ENCODE assay signal across 25 cellular contexts in the genomic region with DNA sequence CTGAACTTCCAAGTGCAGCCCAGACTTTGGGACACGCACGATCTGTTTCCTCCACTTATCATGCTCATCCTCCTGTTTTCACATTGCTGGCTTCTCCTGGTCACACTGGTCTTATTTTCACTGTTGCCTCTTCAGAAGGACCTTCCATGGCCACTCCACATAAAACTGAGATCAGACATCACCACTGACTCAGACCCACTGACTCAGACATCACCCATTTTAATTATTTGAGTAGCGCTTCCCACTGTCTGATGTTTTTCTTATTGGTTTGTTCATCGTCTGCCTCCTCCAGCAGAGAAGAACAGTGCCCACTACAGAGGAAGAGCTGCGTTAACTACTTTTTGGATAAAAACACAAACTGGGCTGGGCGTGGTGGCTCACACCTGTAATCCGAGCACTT.
A peak's percentile ranks its signal among the peaks of the same experiment; 100 is the strongest.
DNase-seq lines count a peak whose midpoint lies in the region; ATAC-seq, FAIRE-seq and TF ChIP-seq lines count a peak whose summit lies in the region.
"Had no signal": no experiment of that assay in that cellular context is flagged by ENCODE, and none has a peak within 500 bp of the region (broad histone marks: within the 10 kb centered on the region; RNA-seq: fewer than 3 reads in every experiment).

No MANE protein-coding gene starts in this region.

- H3K9me3 ChIP-seq in PC-3 (ENCODE audit: low read length) (no peaks in the 10 kb centered on the region), osteoblast (ENCODE audit: low read depth, low read length) (no peaks in the 10 kb centered on the region)
- H3K9me3 ChIP-seq: heart left ventricle, mucosa of descending colon, ovary, tibial nerve had no signal

- H3K36me3 ChIP-seq in PC-3 (ENCODE audit: low read depth, low read length) (0 out of 2 replicates have a peak, but pooled peaks cover 4% of the 10 kb centered on the region), bronchial epithelial cell (ENCODE audit: control insufficient read depth, insufficient read depth, low read length) (no peaks in the 10 kb centered on the region), osteoblast (ENCODE audit: insufficient read depth, low read length) (no peaks in the 10 kb centered on the region)
- H3K36me3 ChIP-seq: heart left ventricle, ovary, tibial nerve had no signal

- ATAC-seq in PC-3 (no peak; the same call in 1 of the 2 replicates), GM19395 (IDR thresholded peaks at IDR 0.05; ENCODE audit: unreplicated experiment) (no peak)
- ATAC-seq: activated CD8-positive, alpha-beta memory T cell treated with anti-CD3 and anti-CD28 coated beads, Interleukin-2, amount 10 ng/mL, durations not matched to agents 7 days and 5 days; GM12878; heart left ventricle; left colon; mucosa of descending colon; stimulated activated effector memory CD8-positive, alpha-beta T cell treated with anti-CD3 and anti-CD28 coated beads, Interleukin-12 subunit alpha, Interleukin-12 subunit beta, amount 100 ng/mL, for 72 hours had no signal

- no peaks in the 10 kb centered on the region for H4K20me1 ChIP-seq in PC-3 (ENCODE audit: low read length)
- H4K20me1 ChIP-seq in osteoblast (ENCODE audit: insufficient read depth, low read length): no peaks in the 10 kb centered on the region

- H3K27ac ChIP-seq in PC-3 (ENCODE audit: low read length): no peak overlapping the region
- peak overlapping the region; percentile 57 for H3K27ac ChIP-seq in osteoblast (ENCODE audit: low read depth, low read length)
- H3K27ac ChIP-seq: heart left ventricle, KMS-11, ovary, tibial nerve had no signal

- intact Hi-C loops in PC-3 (cut with micrococcal nuclease): no loop called here

- no peak overlapping the region for H3K9ac ChIP-seq in PC-3 (ENCODE audit: low read length)
- H3K9ac ChIP-seq: KMS-11 had no signal

- H3K4me2 ChIP-seq in PC-3 (ENCODE audit: low read length) (peak overlapping the region; percentile 10; the same call in 1 of the 2 replicates), osteoblast (ENCODE audit: insufficient read depth, low read length) (peak overlapping the region; percentile 60)
- H3K4me2 ChIP-seq: KMS-11 had no signal

- H2AFZ ChIP-seq in PC-3 (ENCODE audit: low read length) (no peak overlapping the region), osteoblast (ENCODE audit: low read length) (peak overlapping the region; percentile 71)

- no peak for FAIRE-seq in bronchial epithelial cell (lab: Jason Lieb, UNC)
- FAIRE-seq: endothelial cell of umbilical vein, GM12878 had no signal

- peak; percentile 90 for DNase-seq in EH (ENCODE audit: low read depth)
- peak; percentile 83 for DNase-seq in PC-3
- peak; percentile 65 for DNase-seq in bronchial epithelial cell (ENCODE audit: low read depth)
- DNase-seq in osteoblast (ENCODE audit: insufficient read length, low spot score, missing footprints): peak; percentile 97
- DNase-seq in SHP77 treated with DMSO at 0.1 percent for 48 hours (lab: John Stamatoyannopoulos, UW): no peak
- no peak for DNase-seq in LoVo (ENCODE audit: low spot score)
- DNase-seq in hypothalamus (lab: John Stamatoyannopoulos, UW): no peak
- DNase-seq: activated CD8-positive, alpha-beta memory T cell treated with anti-CD3 and anti-CD28 coated beads, Interleukin-2, amount 10 ng/mL, durations not matched to agents 7 days and 5 days; activated naive CD4-positive, alpha-beta T cell treated with anti-CD3 and anti-CD28 coated beads, Interleukin-2, amount 50 U/mL, for 16 hours; central memory CD4-positive, alpha-beta T cell; DMS79 treated with DMSO at 0.1 percent for 48 hours; H7; heart left ventricle; left colon; mucosa of descending colon; NCI-H1436 treated with DMSO at 0.1 percent for 48 hours; ovary; SW 1271 had no signal

- H3K27me3 ChIP-seq in PC-3 (ENCODE audit: low read length) (no peaks in the 10 kb centered on the region), bronchial epithelial cell (ENCODE audit: control insufficient read depth, insufficient read depth, low read length) (no peaks in the 10 kb centered on the region), osteoblast (ENCODE audit: insufficient read depth, low read length) (no peaks in the 10 kb centered on the region)
- H3K27me3 ChIP-seq: heart left ventricle, ovary, tibial nerve had no signal

- peaks cover 4% of the 10 kb centered on the region; the same call in 1 of the 2 replicates for H3K79me2 ChIP-seq in PC-3 (ENCODE audit: low read length)
- no peaks in the 10 kb centered on the region for H3K79me2 ChIP-seq in osteoblast (ENCODE audit: insufficient read depth, low read length)

- TF ChIP-seq CTCF in PC-3 (conservative IDR thresholded peaks at IDR 0.05; ENCODE audit: low read depth, low read length): peak; percentile 40; the same call in 1 of the 2 replicates
- no peak for TF ChIP-seq CTCF in bronchial epithelial cell (IDR thresholded peaks at IDR 0.05; ENCODE audit: insufficient read depth, low read length, severe bottlenecking)
- TF ChIP-seq CTCF in osteoblast (IDR thresholded peaks at IDR 0.05; ENCODE audit: extremely low read depth, low read depth, low read length): peak; percentile 23

- BruUV-seq in PC-3 (replicated peaks; lab: Mats Ljungman, UMichigan): no TSS peak

- H3K9me2 ChIP-seq in PC-3 (replicated peaks; ENCODE audit: low read length): no peaks in the 10 kb centered on the region

- POLR2A ChIA-PET in PC-3 (lab: Charles Lee; ENCODE audit: unreplicated experiment): no interaction called here

- CTCF ChIA-PET in PC-3 (lab: Charles Lee): no interaction called here

- peaks cover 42% of the 10 kb centered on the region for H3K4me1 ChIP-seq in PC-3 (ENCODE audit: insufficient read depth, low read length)
- H3K4me1 ChIP-seq in osteoblast (ENCODE audit: insufficient read depth, low read length): peaks cover 25% of the 10 kb centered on the region
- H3K4me1 ChIP-seq: heart left ventricle, tibial nerve had no signal

- H3K4me3 ChIP-seq in PC-3 (ENCODE audit: low read length) (no peak overlapping the region), bronchial epithelial cell (ENCODE audit: low read depth, low read length) (no peak overlapping the region), osteoblast (ENCODE audit: insufficient read depth, low read length) (peak overlapping the region; percentile 20)
- H3K4me3 ChIP-seq: GM12878, heart left ventricle, mucosa of descending colon, ovary, skin epidermis, tibial nerve had no signal

- no peaks in the 10 kb centered on the region for H3F3A ChIP-seq in PC-3 (ENCODE audit: low read length, unreplicated experiment)

Comparison
In these comparisons a context has a peak if more than half of its experiments do, and no peak if none do; other contexts are left out.
1. DNase-seq: peak in EH (single experiment), PC-3 (single experiment), bronchial epithelial cell (single experiment) and osteoblast (single experiment); none in SHP77 treated with DMSO at 0.1 percent for 48 hours (single experiment), LoVo (single experiment) and hypothalamus (0 of 51).